In the genomic region with DNA sequence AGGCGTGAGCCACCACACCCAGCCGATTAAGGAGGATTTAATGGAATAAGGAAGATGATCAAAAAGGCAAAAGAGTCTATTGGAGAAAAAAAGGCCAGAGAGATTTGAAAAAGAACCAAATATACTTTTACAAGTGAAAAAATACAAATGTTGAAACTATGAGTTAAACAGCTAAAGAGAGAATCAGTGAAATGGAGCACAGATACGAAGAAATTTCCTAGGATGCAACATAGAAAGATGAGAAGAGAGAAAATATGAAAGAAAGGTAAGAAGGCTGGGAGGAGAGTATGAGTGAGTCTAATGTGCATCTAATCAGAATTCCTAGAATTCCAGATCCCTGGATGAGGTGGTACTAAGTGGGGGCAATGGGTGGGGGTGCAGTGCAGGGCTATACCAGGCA, we compare ENCODE assay signal across 17 cellular contexts. TPM values are rescaled to one million over a fixed set of nuclear protein-coding genes. Genes with fewer than 3 reads are reported as not detected.
DNase-seq lines count a peak whose midpoint lies in the region; ATAC-seq, FAIRE-seq and TF ChIP-seq lines count a peak whose summit lies in the region.
"Had no signal": no experiment of that assay in that cellular context is flagged by ENCODE, and none has a peak within 500 bp of the region (broad histone marks: within the 10 kb centered on the region; RNA-seq: fewer than 3 reads in every experiment).

No MANE protein-coding gene starts in this region.

- 50% methylated on average over 3 of the region's 3 CpGs for WGBS in HepG2 (ENCODE audit: low lambda C conversion rate)
- WGBS in right lobe of liver (ENCODE audit: insufficient coverage, low coverage, low lambda C conversion rate, missing lambda C conversion rate), result 89% methylated on average over 3 of the region's 3 CpGs

- H3K27ac Mint-ChIP-seq in astrocyte (ENCODE audit: unreplicated experiment), result no peak overlapping the region
- H3K27ac Mint-ChIP-seq: CD4-positive, alpha-beta memory T cell had no signal

- H3K9me3 Mint-ChIP-seq in astrocyte (ENCODE audit: unreplicated experiment), result peaks cover 16% of the 10 kb centered on the region

- no peaks in the 10 kb centered on the region for H3K36me3 ChIP-seq in HepG2 (replicated peaks in 1 of 2; ENCODE audit: control insufficient read depth in 1 of 2, insufficient read depth in 2 of 2, low read length in 2 of 2)
- no peaks in the 10 kb centered on the region for H3K36me3 ChIP-seq in right lobe of liver
- H3K36me3 ChIP-seq in astrocyte (ENCODE audit: insufficient read depth, low read length), result no peaks in the 10 kb centered on the region
- H3K36me3 ChIP-seq in osteoblast (ENCODE audit: insufficient read depth, low read length), result no peaks in the 10 kb centered on the region

- no peak for FAIRE-seq in HepG2 (lab: Jason Lieb, UNC)
- no peak for FAIRE-seq in astrocyte (lab: Jason Lieb, UNC)
- no peak for FAIRE-seq in H54 (lab: Jason Lieb, UNC)
- FAIRE-seq: G401.6, GM12892 had no signal

- peaks cover 8% of the 10 kb centered on the region for H3K4me1 ChIP-seq in HepG2 (ENCODE audit: insufficient read depth, low read length)
- H3K4me1 ChIP-seq in right lobe of liver, result no peaks in the 10 kb centered on the region
- H3K4me1 ChIP-seq in astrocyte (ENCODE audit: insufficient read depth, low read length), result no peaks in the 10 kb centered on the region
- no peaks in the 10 kb centered on the region for H3K4me1 ChIP-seq in osteoblast (ENCODE audit: insufficient read depth, low read length)

- H3K9ac ChIP-seq in HepG2 (ENCODE audit: insufficient read depth, low read depth, low read length) (no peak overlapping the region), astrocyte (ENCODE audit: low read length) (no peak overlapping the region)

- POLR2A ChIA-PET in HepG2 (lab: Yijun Ruan, JAX), result no interaction called here

- TF ChIP-seq EP300 in HepG2 (IDR thresholded peaks at IDR 0.05; ENCODE audit: low read depth in 2 of 2, low read length in 2 of 2) (no peak), HepG2 (CRISPR knock-in tag; IDR thresholded peaks at IDR 0.05; ENCODE audit: borderline replicate concordance) (no peak)

- peaks cover 2% of the 10 kb centered on the region for H3K36me3 Mint-ChIP-seq in astrocyte (ENCODE audit: low read depth, unreplicated experiment)

- in situ Hi-C loops in HepG2 (cut with HindIII; ENCODE audit: extremely low pct_ligation_motif_present, low pct_unique_long_range_greater_than_20kb), result loop anchor here (25.0 kb wide), 1 partner anchor 106 kb away; no protein-coding TSS in a partner anchor

- DNase-seq in HepG2 (ENCODE audit: low spot score), result no peak
- no peak for DNase-seq in right lobe of liver
- DNase-seq in astrocyte (ENCODE audit: low read depth), result no peak
- DNase-seq in osteoblast (ENCODE audit: insufficient read length, low spot score, missing footprints), result peak; percentile 57
- DNase-seq in H54 (ENCODE audit: insufficient read length, low spot score), result no peak
- DNase-seq: C1 segment of cervical spinal cord; Calu3; CD4-positive, alpha-beta memory T cell; COR-L47; DMS53; DND-41; GOT3; H7; HCEC 1CT had no signal

- TF ChIP-seq CTCF in HepG2 (CRISPR knock-in tag; IDR thresholded peaks at IDR 0.05) (no peak), right lobe of liver (IDR thresholded peaks at IDR 0.05) (no peak), astrocyte (IDR thresholded peaks at IDR 0.05; ENCODE audit: insufficient read depth, low read depth, low read length) (no peak), osteoblast (IDR thresholded peaks at IDR 0.05; ENCODE audit: extremely low read depth, low read depth, low read length) (no peak)

- CTCF ChIA-PET in HepG2 (lab: Yijun Ruan, JAX; ENCODE audit: low intra/inter-chr PET ratio, low total read pairs), result no interaction called here

- H3K9me3 ChIP-seq in HepG2 (ENCODE audit: low read length) (no peaks in the 10 kb centered on the region), right lobe of liver (no peaks in the 10 kb centered on the region), astrocyte (ENCODE audit: insufficient read depth, low read depth, low read length) (peaks cover 18% of the 10 kb centered on the region), osteoblast (ENCODE audit: low read depth, low read length) (peaks cover 10% of the 10 kb centered on the region)

- peaks cover 39% of the 10 kb centered on the region for H3K27me3 Mint-ChIP-seq in astrocyte (ENCODE audit: low read depth, unreplicated experiment)

- H3K79me2 ChIP-seq in HepG2 (ENCODE audit: insufficient read depth, low read length) (no peaks in the 10 kb centered on the region), astrocyte (ENCODE audit: insufficient read depth, low read length) (no peaks in the 10 kb centered on the region), osteoblast (ENCODE audit: insufficient read depth, low read length) (no peaks in the 10 kb centered on the region)

- ATAC-seq in HepG2, result no peak
- no peak for ATAC-seq in right lobe of liver
- ATAC-seq in HG03039 (IDR thresholded peaks at IDR 0.05; ENCODE audit: unreplicated experiment), result no peak

- H3K27me3 ChIP-seq in HepG2 (ENCODE audit: control insufficient read depth in 1 of 2, insufficient read depth in 2 of 2, low read length in 2 of 2) (no peaks in the 10 kb centered on the region), right lobe of liver (no peaks in the 10 kb centered on the region), astrocyte (ENCODE audit: insufficient read depth, low read length) (no peaks in the 10 kb centered on the region), osteoblast (ENCODE audit: insufficient read depth, low read length) (no peaks in the 10 kb centered on the region)

- H3K4me2 ChIP-seq in HepG2 (ENCODE audit: low read depth, low read length) (no peak overlapping the region), astrocyte (ENCODE audit: low read length) (no peak overlapping the region), osteoblast (ENCODE audit: insufficient read depth, low read length) (no peak overlapping the region)

- no peak for TF ChIP-seq RAD21 in HepG2 (CRISPR knock-in tag; IDR thresholded peaks at IDR 0.05)

- TF ChIP-seq POLR2A in HepG2 (IDR thresholded peaks at IDR 0.05; ENCODE audit: insufficient read depth in 1 of 2, low read depth in 2 of 2, low read length in 2 of 2), result no peak
- no peak for TF ChIP-seq POLR2A in right lobe of liver (IDR thresholded peaks at IDR 0.05)
- no peak for TF ChIP-seq POLR2A in H54 (IDR thresholded peaks at IDR 0.05; ENCODE audit: low read depth, low read length)

- H3K27ac ChIP-seq in HepG2 (ENCODE audit: extremely low read length, insufficient read depth, low read length) (no peak overlapping the region), right lobe of liver (no peak overlapping the region), astrocyte (ENCODE audit: low read depth, low read length) (no peak overlapping the region), osteoblast (ENCODE audit: low read depth, low read length) (no peak overlapping the region)

- no peaks in the 10 kb centered on the region for H4K20me1 ChIP-seq in HepG2 (ENCODE audit: insufficient read depth, low read length)
- H4K20me1 ChIP-seq in astrocyte (ENCODE audit: insufficient read depth, low read length), result no peaks in the 10 kb centered on the region
- H4K20me1 ChIP-seq in osteoblast (ENCODE audit: insufficient read depth, low read length), result no peaks in the 10 kb centered on the region

- no TSS peak for BruUV-seq in HepG2 (replicated peaks; lab: Mats Ljungman, UMichigan)

- H3K4me3 ChIP-seq in HepG2 (replicated peaks in 1 of 3; ENCODE audit: insufficient read depth in 1 of 3, low read depth in 2 of 3, low read length in 3 of 3) (no peak overlapping the region), right lobe of liver (no peak overlapping the region), astrocyte (ENCODE audit: insufficient read depth, low read depth, low read length) (no peak overlapping the region), osteoblast (ENCODE audit: insufficient read depth, low read length) (no peak overlapping the region)

- H3K4me1 Mint-ChIP-seq in astrocyte (ENCODE audit: low read depth, unreplicated experiment), result no peaks in the 10 kb centered on the region
- H3K4me1 Mint-ChIP-seq: CD4-positive, alpha-beta memory T cell had no signal

- intact Hi-C loops in HepG2 (cut with micrococcal nuclease; ENCODE audit: unreplicated experiment) (no loop called here), right lobe of liver (cut with DNase I) (no loop called here)

- H2AFZ ChIP-seq in HepG2 (ENCODE audit: low read length), result no peak overlapping the region
- H2AFZ ChIP-seq in astrocyte (ENCODE audit: low read depth, low read length), result no peak overlapping the region
- no peak overlapping the region for H2AFZ ChIP-seq in osteoblast (ENCODE audit: low read length)

- peak overlapping the region; percentile 8 for H3K4me3 Mint-ChIP-seq in astrocyte (ENCODE audit: unreplicated experiment)
- H3K4me3 Mint-ChIP-seq: CD4-positive, alpha-beta memory T cell had no signal

TF ChIP-seq in HepG2, 621 proteins besides CTCF, POLR2A, EP300 and RAD21:
- TF ChIP-seq ZFP82 (CRISPR knock-in tag; IDR thresholded peaks at IDR 0.05; ENCODE audit: borderline replicate concordance) (peak; percentile 92), SOX5 (CRISPR knock-in tag; IDR thresholded peaks at IDR 0.05; ENCODE audit: borderline replicate concordance) (no peak)

RNA-seq across cellular contexts. Expression of gene CELSR1, which starts 19.4 kb away (rescaled TPM):
- total RNA-seq in HepG2 (2016; rRNA removed; fragmentation: Illumina TruSeq; extraction: Trizol), result 1.5 and 1.8 TPM in 2 replicates
- 0.53 and 0.71 TPM in 2 replicates for total RNA-seq in HepG2 (2016; cell fraction: cytosol; rRNA removed; fragmentation: Illumina TruSeq; extraction: Trizol; ENCODE audit: low read depth)
- total RNA-seq in HepG2 (2016; cell fraction: insoluble cytoplasmic fraction; rRNA removed; fragmentation: Illumina TruSeq; extraction: Trizol), result 1.1 and 1.6 TPM in 2 replicates
- 0.62 and 0.71 TPM in 2 replicates for total RNA-seq in HepG2 (2016; cell fraction: membrane; rRNA removed; fragmentation: Illumina TruSeq; extraction: Trizol)
- 2.1 and 2.2 TPM in 2 replicates for total RNA-seq in HepG2 (2016; cell fraction: nucleus; rRNA removed; fragmentation: Illumina TruSeq; extraction: Trizol)
- polyA plus RNA-seq in HepG2 (2011; rRNA removed), result 0.78 and 0.84 TPM in 2 replicates
- polyA plus RNA-seq in HepG2 (2011; cell fraction: cytosol; rRNA removed), result 0.49 and 0.62 TPM in 2 replicates
- 2.1 and 3.6 TPM in 2 replicates for polyA plus RNA-seq in HepG2 (2011; cell fraction: nucleus; rRNA removed)
- 0.75 and 0.95 TPM in 2 replicates for polyA plus RNA-seq in HepG2 (2012)
- polyA plus RNA-seq in HepG2 (2016; cell fraction: cytosol; fragmentation: Illumina TruSeq; extraction: Trizol; ENCODE audit: low read depth), result 0.17 and 0.26 TPM in 2 replicates
- 0.76 and 1.3 TPM in 2 replicates for polyA plus RNA-seq in HepG2 (2016; cell fraction: insoluble cytoplasmic fraction; fragmentation: Illumina TruSeq; extraction: Trizol; ENCODE audit: low read depth)
- polyA plus RNA-seq in HepG2 (2016; cell fraction: membrane; fragmentation: Illumina TruSeq; extraction: Trizol; ENCODE audit: low read depth), result 0.38 and 0.70 TPM in 2 replicates
- polyA plus RNA-seq in HepG2 (2016; cell fraction: nucleus; fragmentation: Illumina TruSeq; extraction: Trizol; ENCODE audit: insufficient read depth, low read depth), result 4.1 and 5.1 TPM in 2 replicates
- 4.5 and 19.4 TPM in 2 replicates for polyA minus RNA-seq in HepG2 (2011; rRNA and poly(A)+ RNA removed; ENCODE audit: low replicate concordance)
- 0.30 and 1.1 TPM in 2 replicates for polyA minus RNA-seq in HepG2 (2011; cell fraction: cytosol; rRNA and poly(A)+ RNA removed)
- 2.0 and 3.5 TPM in 2 replicates for polyA minus RNA-seq in HepG2 (2011; cell fraction: nucleus; rRNA and poly(A)+ RNA removed)
- total RNA-seq in right lobe of liver, result 1 to 10 TPM; 2.9 to 8.2 (median 5.0) TPM
- 27.6 and 38.5 TPM in 2 replicates for total RNA-seq in astrocyte
- total RNA-seq in osteoblast, result 2.7 and 3.6 TPM in 2 replicates
